In the genomic region with DNA sequence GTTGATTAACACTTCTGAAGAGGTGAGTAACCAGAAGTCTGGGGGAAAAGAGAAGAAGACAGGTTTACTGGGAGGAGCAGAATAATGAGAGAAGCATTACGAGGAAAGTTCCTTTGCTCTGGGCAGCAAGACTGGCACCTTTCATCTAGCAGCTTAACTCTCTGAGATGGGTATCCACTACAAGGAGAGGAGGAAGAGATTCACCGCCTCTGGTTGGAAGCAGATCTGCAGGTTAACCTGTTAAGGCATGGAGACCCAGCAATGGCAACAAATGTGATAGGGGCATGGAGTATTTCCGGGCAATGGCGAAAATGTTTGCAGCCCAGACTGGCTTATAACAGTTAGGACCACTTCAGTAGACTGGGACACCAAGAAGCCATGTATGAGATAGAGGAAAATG, we compare ENCODE assay signal across 26 cellular contexts.
"Had no signal": no experiment of that assay in that cellular context is flagged by ENCODE, and none has a peak within 500 bp of the region (broad histone marks: within the 10 kb centered on the region; RNA-seq: fewer than 3 reads in every experiment).

No MANE protein-coding gene starts in this region.

- H3K4me3 ChIP-seq: adrenal gland, MG63, SK-N-MC had no signal

- H3K36me3 ChIP-seq: adrenal gland, MG63 had no signal

- ATAC-seq: activated CD4-positive, alpha-beta T cell treated with anti-CD3 and anti-CD28 coated beads for 36 hours; activated T-cell treated with anti-CD3 and anti-CD28 coated beads, Interleukin-2, amount 50 U/mL, for 72 hours; T-cell had no signal

- H3K36me3 Mint-ChIP-seq: activated naive CD8-positive, alpha-beta T cell treated with anti-CD3 and anti-CD28 coated beads, Interleukin-2, amount 10 ng/mL, durations not matched to agents 7 days and 5 days; T-cell had no signal

- H3K4me1 ChIP-seq: adrenal gland had no signal

- H3K27me3 Mint-ChIP-seq: activated CD4-positive, alpha-beta T cell treated with anti-CD3 and anti-CD28 coated beads for 36 hours; activated naive CD8-positive, alpha-beta T cell treated with anti-CD3 and anti-CD28 coated beads, Interleukin-2, amount 10 ng/mL, durations not matched to agents 7 days and 5 days; T-cell had no signal

- DNase-seq: activated CD4-positive, alpha-beta memory T cell treated with anti-CD3 and anti-CD28 coated beads, Interleukin-2, amount 10 ng/mL, durations not matched to agents 7 days and 5 days; activated CD4-positive, alpha-beta T cell treated with anti-CD3 and anti-CD28 coated beads for 36 hours; activated CD4-positive, alpha-beta T cell treated with anti-CD3 and anti-CD28 coated beads, Interleukin-2, amount 50 U/mL, for 1 hour; activated gamma-delta T cell treated with Interleukin-2 at 50 U/mL for 16 hours; activated naive CD4-positive, alpha-beta T cell treated with anti-CD3 and anti-CD28 coated beads, Interleukin-2, amount 50 U/mL, for 16 hours; activated naive CD8-positive, alpha-beta T cell treated with anti-CD3 and anti-CD28 coated beads, Interleukin-2, amount 10 ng/mL, durations not matched to agents 7 days and 5 days; activated T-cell treated with anti-CD3 and anti-CD28 coated beads for 4 hours; activated T-cell treated with anti-CD3 and anti-CD28 coated beads, Interleukin-2, amount 50 U/mL, for 72 hours; adrenal gland; anterior cingulate cortex; cerebellar nuclear complex; MG63; MV-4-11; NCI-H1092 treated with DMSO at 0.1 percent for 48 hours; NCI-H1417 treated with DMSO at 0.1 percent for 48 hours; NCI-H1694; NCI-H2029; NCI-H446; NCI-H524; NCI-H748 treated with DMSO at 0.1 percent for 48 hours; SIG-M5; T-cell; T-helper 2 cell had no signal

- H3K27ac Mint-ChIP-seq: activated CD4-positive, alpha-beta memory T cell treated with anti-CD3 and anti-CD28 coated beads, Interleukin-2, amount 10 ng/mL, durations not matched to agents 7 days and 5 days; activated CD4-positive, alpha-beta T cell treated with anti-CD3 and anti-CD28 coated beads for 36 hours; activated naive CD8-positive, alpha-beta T cell treated with anti-CD3 and anti-CD28 coated beads, Interleukin-2, amount 10 ng/mL, durations not matched to agents 7 days and 5 days; activated T-cell treated with anti-CD3 and anti-CD28 coated beads, Interleukin-2, amount 50 U/mL, for 72 hours; activated T-helper 2 cell treated with anti-CD3 and anti-CD28 coated beads, Interferon-gamma antibody, Interleukin-2, Interleukin-4, amounts not matched to agents 10 μg/mL and 5 μg/mL and 100 μg/mL, durations not matched to agents 14 hours and 24 hours and 36 hours; T-cell had no signal

- H3K9me3 Mint-ChIP-seq: activated CD4-positive, alpha-beta memory T cell treated with anti-CD3 and anti-CD28 coated beads, Interleukin-2, amount 10 ng/mL, durations not matched to agents 7 days and 5 days; activated naive CD8-positive, alpha-beta T cell treated with anti-CD3 and anti-CD28 coated beads, Interleukin-2, amount 10 ng/mL, durations not matched to agents 7 days and 5 days; activated T-cell treated with anti-CD3 and anti-CD28 coated beads, Interleukin-2, amount 50 U/mL, for 72 hours; activated T-helper 2 cell treated with anti-CD3 and anti-CD28 coated beads, Interferon-gamma antibody, Interleukin-2, Interleukin-4, amounts not matched to agents 10 μg/mL and 5 μg/mL and 100 μg/mL, durations not matched to agents 14 hours and 24 hours and 36 hours; T-cell had no signal

- H3K4me1 Mint-ChIP-seq: activated CD4-positive, alpha-beta memory T cell treated with anti-CD3 and anti-CD28 coated beads, Interleukin-2, amount 10 ng/mL, durations not matched to agents 7 days and 5 days; activated CD4-positive, alpha-beta T cell treated with anti-CD3 and anti-CD28 coated beads for 36 hours; activated naive CD8-positive, alpha-beta T cell treated with anti-CD3 and anti-CD28 coated beads, Interleukin-2, amount 10 ng/mL, durations not matched to agents 7 days and 5 days; T-cell had no signal

- H3K27ac ChIP-seq: adrenal gland, VCaP had no signal

- H3K4me3 Mint-ChIP-seq: activated CD4-positive, alpha-beta memory T cell treated with anti-CD3 and anti-CD28 coated beads, Interleukin-2, amount 10 ng/mL, durations not matched to agents 7 days and 5 days; activated CD4-positive, alpha-beta T cell treated with anti-CD3 and anti-CD28 coated beads for 36 hours; activated naive CD8-positive, alpha-beta T cell treated with anti-CD3 and anti-CD28 coated beads, Interleukin-2, amount 10 ng/mL, durations not matched to agents 7 days and 5 days; activated T-cell treated with anti-CD3 and anti-CD28 coated beads, Interleukin-2, amount 50 U/mL, for 72 hours; T-cell had no signal

- H3K27me3 ChIP-seq: adrenal gland, MG63 had no signal

- H3K9me3 ChIP-seq: adrenal gland, MG63 had no signal
